ENCODE assay signal across 25 cellular contexts in the genomic region with DNA sequence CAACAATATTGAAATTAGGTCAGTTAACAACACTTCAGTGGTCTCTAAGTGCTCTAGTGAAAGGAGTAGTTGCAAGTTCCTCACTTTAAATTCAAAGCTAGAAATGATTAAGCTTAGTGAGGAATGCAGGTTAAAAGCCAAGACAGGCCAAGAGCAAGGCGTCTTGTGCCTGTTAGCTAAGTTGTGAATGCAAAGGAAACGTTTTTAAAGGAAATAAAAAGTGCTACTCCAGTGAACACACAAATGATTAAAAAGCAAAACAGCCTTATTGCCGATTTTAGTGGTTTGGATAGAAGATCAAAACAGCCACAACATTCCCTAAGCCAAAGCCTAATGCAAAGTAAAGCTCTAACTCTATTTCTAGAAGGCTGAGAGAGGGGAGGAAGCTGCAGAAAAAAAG. TPM values are rescaled to one million over a fixed set of nuclear protein-coding genes. Genes with fewer than 3 reads are reported as not detected.
A peak's percentile ranks its signal among the peaks of the same experiment; 100 is the strongest.
DNase-seq lines count a peak whose midpoint lies in the region; ATAC-seq, FAIRE-seq and TF ChIP-seq lines count a peak whose summit lies in the region.
"Had no signal": no experiment of that assay in that cellular context is flagged by ENCODE, and none has a peak within 500 bp of the region (broad histone marks: within the 10 kb centered on the region; RNA-seq: fewer than 3 reads in every experiment).

No MANE protein-coding gene starts in this region.

- no peak overlapping the region for H3K4me3 ChIP-seq in left lung
- no peak overlapping the region for H3K4me3 ChIP-seq in vagina
- H3K4me3 ChIP-seq: A549, K562 had no signal

- TF ChIP-seq CTCF in left lung (IDR thresholded peaks at IDR 0.05), result no peak
- TF ChIP-seq CTCF in vagina (IDR thresholded peaks at IDR 0.05), result no peak

- H3K27me3 ChIP-seq in left lung (no peaks in the 10 kb centered on the region), vagina (no peaks in the 10 kb centered on the region)
- H3K27me3 ChIP-seq: BE2C had no signal

- peak; percentile 73 for ATAC-seq in left lung
- no peak for ATAC-seq in HG03432 (IDR thresholded peaks at IDR 0.05; ENCODE audit: unreplicated experiment)
- ATAC-seq: A549, HepG2, K562, Panc1 had no signal

- H3K9me3 ChIP-seq in left lung (no peaks in the 10 kb centered on the region), vagina (no peaks in the 10 kb centered on the region)
- H3K9me3 ChIP-seq: A549, BE2C had no signal

- FAIRE-seq in H54 (lab: Jason Lieb, UNC), result peak; percentile 55
- FAIRE-seq: A549, HepG2, K562 had no signal

- H3K27ac ChIP-seq in caudate nucleus (ENCODE audit: low read depth, low read length) (peak overlapping the region; percentile 19), left lung (peak overlapping the region in 1 of 2 donors; percentile 33), vagina (peak overlapping the region; percentile 10)
- H3K27ac ChIP-seq: A549 had no signal

- DNase-seq in H54 (ENCODE audit: insufficient read length, low spot score) (no peak), caudate nucleus (lab: John Stamatoyannopoulos, UW) (no peak), left lung (no peak), vagina (ENCODE audit: extremely low spot score in 2 of 2) (no peak), posterior vena cava (ENCODE audit: low spot score) (no peak), NCI-H128 (lab: John Stamatoyannopoulos, UW; ENCODE audit: unreplicated experiment) (no peak)
- DNase-seq: BE2C; Caco-2; CD4-positive, alpha-beta T cell; DMS 273 treated with DMSO at 0.1 percent for 48 hours; DMS79 treated with DMSO at 0.1 percent for 48 hours; H7; MM.1S; NCI-H1048; NCI-H1436 treated with DMSO at 0.1 percent for 48 hours; NCI-H2029 treated with DMSO at 0.1 percent for 48 hours; NCI-H226; NCI-H510A treated with DMSO at 0.1 percent for 48 hours; NCI-H748 treated with DMSO at 0.1 percent for 48 hours; NK-92 treated with Interleukin-12 subunit alpha and Interleukin-12 subunit beta, amount 100 ng/mL, for 24 hours had no signal

- H3K4me1 ChIP-seq in left lung (peaks cover 0 to 6% of the 10 kb centered on the region in 2 donors), vagina (peaks cover 7% of the 10 kb centered on the region)
- H3K4me1 ChIP-seq: BE2C had no signal

- no peaks in the 10 kb centered on the region for H3K36me3 ChIP-seq in left lung
- H3K36me3 ChIP-seq in vagina, result no peaks in the 10 kb centered on the region
- H3K36me3 ChIP-seq: BE2C had no signal

- TF ChIP-seq POLR2A in H54 (IDR thresholded peaks at IDR 0.05; ENCODE audit: low read depth, low read length) (no peak), vagina (IDR thresholded peaks at IDR 0.05) (no peak)

- intact Hi-C loops in left lung (cut with DNase I), result no loop called here
- intact Hi-C loops in vagina (cut with DNase I), result no loop called here
- intact Hi-C loops in posterior vena cava (cut with DNase I), result no loop called here

RNA-seq across cellular contexts. Expression of gene ANTXR1, which starts 44.7 kb away (rescaled TPM):
- 100 to 1,000 TPM in 1 of 2 donors, 10 to 100 TPM in 1; 70.2 to 115 TPM for total RNA-seq in left lung
- total RNA-seq in vagina, result 102 TPM
- 100 to 1,000 TPM; 146 to 147 TPM for total RNA-seq in posterior vena cava
- total RNA-seq: CD4-positive, alpha-beta T cell had no signal
